In genomic region chr10:68600041-68600778, GRCh38 we compare ENCODE assay signal across 8 cellular contexts. TPM values are rescaled to one million over a fixed set of nuclear protein-coding genes. Genes with fewer than 3 reads are reported as not detected.
A peak's percentile ranks its signal among the peaks of the same experiment; 100 is the strongest.
DNase-seq lines count a peak whose midpoint lies in the region; ATAC-seq and TF ChIP-seq lines count a peak whose summit lies in the region.

No MANE protein-coding gene starts in this region.

- peak; percentile 61 for DNase-seq in GM13976 (ENCODE audit: low spot score)
- DNase-seq in NCI-H146 (lab: John Stamatoyannopoulos, UW), result peak; percentile 96
- peak; percentile 17 for DNase-seq in T-helper 22 cell (ENCODE audit: low read depth)
- DNase-seq in brain microvascular endothelial cell, result peak; percentile 70
- peak; percentile 89 for DNase-seq in iPS DF 4.7 (ENCODE audit: extremely low read depth, low spot score)
- peak; percentile 67 for DNase-seq in sciatic nerve (ENCODE audit: low spot score)
- DNase-seq in NK-92 treated with Interleukin-12 subunit alpha and Interleukin-12 subunit beta, amount 100 ng/mL, for 24 hours (lab: John Stamatoyannopoulos, UW), result no peak

- peak overlapping the region; percentile 42 for H3K27ac ChIP-seq in brain microvascular endothelial cell

- H3K36me3 ChIP-seq in brain microvascular endothelial cell (replicated peaks), result no peaks in the 10 kb centered on the region

- H3K27me3 ChIP-seq in brain microvascular endothelial cell (replicated peaks), result no peaks in the 10 kb centered on the region

- no peak for TF ChIP-seq CTCF in GM13976 (IDR thresholded peaks at IDR 0.05; ENCODE audit: borderline replicate concordance, control extremely low read depth, extremely low read depth, insufficient read depth, missing control alignments)
- no peak for TF ChIP-seq CTCF in brain microvascular endothelial cell (IDR thresholded peaks at IDR 0.05; ENCODE audit: low read depth, low read length, missing control alignments)

- ATAC-seq in HG02798 (IDR thresholded peaks at IDR 0.05; ENCODE audit: poor library complexity, unreplicated experiment), result peak; percentile 89
- peak; percentile 96 for ATAC-seq in sciatic nerve

- in situ Hi-C loops in GM13976 (cut with MboI; ENCODE audit: low sequenced_read_pairs, unreplicated experiment) (no loop called here), brain microvascular endothelial cell (cut with HindIII; ENCODE audit: low pct_ligation_motif_present, low sequenced_read_pairs) (no loop called here)

- H3K4me3 ChIP-seq in brain microvascular endothelial cell (ENCODE audit: low read depth, low read length), result peak overlapping the region; percentile 56

- intact Hi-C loops in sciatic nerve (cut with DNase I), result loop anchor here (5.0 kb wide), 1 partner anchor 38 kb away; the partner anchor contains the start of gene TET1

RNA-seq across cellular contexts. Expression of gene TET1, which starts 40.1 kb away (rescaled TPM):
- 10.4 TPM for total RNA-seq in sciatic nerve
